ENCODE assay signal across 8 cellular contexts in genomic region chr11:59614277-59615131, GRCh38. TPM values are rescaled to one million over a fixed set of nuclear protein-coding genes. Genes with fewer than 3 reads are reported as not detected.
DNase-seq lines count a peak whose midpoint lies in the region; ATAC-seq and TF ChIP-seq lines count a peak whose summit lies in the region.

No MANE protein-coding gene starts in this region.

- TF ChIP-seq CTCF in liver (IDR thresholded peaks at IDR 0.05; ENCODE audit: low read depth, low read length, missing input control) (no peak), transverse colon (IDR thresholded peaks at IDR 0.05) (no peak)

- no peaks in the 10 kb centered on the region for H3K9me3 Mint-ChIP-seq in activated naive CD4-positive, alpha-beta T cell treated with anti-CD3 and anti-CD28 coated beads, Interleukin-2, amount 50 U/mL, for 24 hours
- no peaks in the 10 kb centered on the region for H3K9me3 Mint-ChIP-seq in activated naive CD8-positive, alpha-beta T cell treated with anti-CD3 and anti-CD28 coated beads, Interleukin-2, amount 10 ng/mL, durations not matched to agents 7 days and 5 days

- no peak for DNase-seq in activated naive CD4-positive, alpha-beta T cell (lab: John Stamatoyannopoulos, UW)
- DNase-seq in activated naive CD8-positive, alpha-beta T cell treated with anti-CD3 and anti-CD28 coated beads, Interleukin-2, amount 10 ng/mL, durations not matched to agents 7 days and 5 days: no peak
- no peak for DNase-seq in transverse colon
- DNase-seq in iPS-NIHi11 (ENCODE audit: low spot score): no peak
- DNase-seq in activated CD4-positive, CD25-positive, alpha-beta regulatory T cell treated with anti-CD3 and anti-CD28 coated beads, Interleukin-2, amount 50 U/mL, for 72 hours: no peak
- DNase-seq in KG1 (lab: John Stamatoyannopoulos, UW): no peak

- no peak for ATAC-seq in activated naive CD8-positive, alpha-beta T cell treated with anti-CD3 and anti-CD28 coated beads, Interleukin-2, amount 10 ng/mL, durations not matched to agents 7 days and 5 days (ENCODE audit: low read depth)

- peak overlapping the region; percentile 92 to 95 for H3K27ac ChIP-seq in liver (ENCODE audit: low read depth in 1 of 2, low read length in 2 of 2)
- H3K27ac ChIP-seq in transverse colon: peak overlapping the region; percentile 95 to 99 (median 98)

- TF ChIP-seq RAD21 in liver (IDR thresholded peaks at IDR 0.05): no peak

- peak overlapping the region; percentile 100 for H3K4me3 Mint-ChIP-seq in activated naive CD4-positive, alpha-beta T cell treated with anti-CD3 and anti-CD28 coated beads, Interleukin-2, amount 50 U/mL, for 24 hours
- H3K4me3 Mint-ChIP-seq in activated naive CD8-positive, alpha-beta T cell treated with anti-CD3 and anti-CD28 coated beads, Interleukin-2, amount 10 ng/mL, durations not matched to agents 7 days and 5 days: peak overlapping the region; percentile 96

- H3K4me1 ChIP-seq in liver (ENCODE audit: control insufficient read depth in 4 of 4, insufficient read depth in 4 of 4, low read length in 3 of 4): peaks cover 6 to 55% (median 26%) of the 10 kb centered on the region in 4 donors
- peaks cover 33 to 46% (median 39%) of the 10 kb centered on the region in 4 donors for H3K4me1 ChIP-seq in transverse colon

- intact Hi-C loops in transverse colon (cut with DNase I; ENCODE audit: low total_unique reads): loop anchor here (2.0 to 5.0 kb wide), 2 partner anchors 53 to 64 kb away; partner anchors contain the start of gene PATL1

- no peak for TF ChIP-seq POLR2A in transverse colon (IDR thresholded peaks at IDR 0.05)

- no peaks in the 10 kb centered on the region for H3K9me3 ChIP-seq in liver (ENCODE audit: control insufficient read depth in 4 of 4, low read length in 3 of 4)
- no peaks in the 10 kb centered on the region for H3K9me3 ChIP-seq in transverse colon

- H3K9ac ChIP-seq in liver (ENCODE audit: low read depth in 1 of 2, low read length in 2 of 2): peak overlapping the region; percentile 86 to 99

- H3K4me1 Mint-ChIP-seq in activated naive CD4-positive, alpha-beta T cell treated with anti-CD3 and anti-CD28 coated beads, Interleukin-2, amount 50 U/mL, for 24 hours: peaks cover 55% of the 10 kb centered on the region
- H3K4me1 Mint-ChIP-seq in activated naive CD8-positive, alpha-beta T cell treated with anti-CD3 and anti-CD28 coated beads, Interleukin-2, amount 10 ng/mL, durations not matched to agents 7 days and 5 days: peaks cover 33% of the 10 kb centered on the region

- H3K27ac Mint-ChIP-seq in activated naive CD4-positive, alpha-beta T cell treated with anti-CD3 and anti-CD28 coated beads, Interleukin-2, amount 50 U/mL, for 24 hours: peak overlapping the region; percentile 96
- peak overlapping the region; percentile 97 for H3K27ac Mint-ChIP-seq in activated naive CD8-positive, alpha-beta T cell treated with anti-CD3 and anti-CD28 coated beads, Interleukin-2, amount 10 ng/mL, durations not matched to agents 7 days and 5 days

- H3K27me3 ChIP-seq in liver (ENCODE audit: control insufficient read depth in 4 of 4, insufficient read depth in 4 of 4, low read length in 3 of 4) (no peaks in the 10 kb centered on the region), transverse colon (no peaks in the 10 kb centered on the region)

- WGBS in liver: 8% methylated on average over 14 of the region's 14 CpGs
- 7 to 23% methylated on average over 6 to 14 of the region's 14 CpGs for WGBS in transverse colon (ENCODE audit: low coverage in 1 of 2), 2 donors

- peaks cover 10% of the 10 kb centered on the region for H3K36me3 Mint-ChIP-seq in activated naive CD4-positive, alpha-beta T cell treated with anti-CD3 and anti-CD28 coated beads, Interleukin-2, amount 50 U/mL, for 24 hours
- peaks cover 13% of the 10 kb centered on the region for H3K36me3 Mint-ChIP-seq in activated naive CD8-positive, alpha-beta T cell treated with anti-CD3 and anti-CD28 coated beads, Interleukin-2, amount 10 ng/mL, durations not matched to agents 7 days and 5 days

- H3K4me3 ChIP-seq in liver (ENCODE audit: low read depth in 1 of 3, low read length in 3 of 3) (peak overlapping the region; percentile 88 to 97 (median 94)), transverse colon (peak overlapping the region; percentile 78 to 93 (median 87))

- POLR2A ChIA-PET in activated naive CD8-positive, alpha-beta T cell treated with anti-CD3 and anti-CD28 coated beads, Interleukin-2, amount 10 ng/mL, durations not matched to agents 7 days and 5 days (lab: Charles Lee): interaction anchor here (0.6 to 3.4 kb wide), 11 partner anchors 10 to 195 kb away, joined by 3 to 37 read pairs (median 7); partner anchors contain the start of genes MRPL16 and PATL1

- in situ Hi-C loops in transverse colon (cut with MboI; ENCODE audit: low pct_ligation_motif_present in 1 of 4, low pct_unique_long_range_greater_than_20kb in 1 of 4, low sequenced_read_pairs in 3 of 4): loop anchor here in 1 of 4 donors (5.0 kb wide), 1 partner anchor 53 kb away; the partner anchor contains the start of gene PATL1

- H3K36me3 ChIP-seq in liver (ENCODE audit: control insufficient read depth in 4 of 4, insufficient read depth in 3 of 4, low read depth in 1 of 4, low read length in 3 of 4) (peaks cover 0 to 10% (median 6%) of the 10 kb centered on the region in 4 donors), transverse colon (peaks cover 0 to 9% (median 4%) of the 10 kb centered on the region in 4 donors)

- no peak for TF ChIP-seq EP300 in transverse colon (IDR thresholded peaks at IDR 0.05; ENCODE audit: low read depth)

- no peaks in the 10 kb centered on the region for H3K27me3 Mint-ChIP-seq in activated naive CD4-positive, alpha-beta T cell treated with anti-CD3 and anti-CD28 coated beads, Interleukin-2, amount 50 U/mL, for 24 hours
- no peaks in the 10 kb centered on the region for H3K27me3 Mint-ChIP-seq in activated naive CD8-positive, alpha-beta T cell treated with anti-CD3 and anti-CD28 coated beads, Interleukin-2, amount 10 ng/mL, durations not matched to agents 7 days and 5 days

TF ChIP-seq in liver, 16 proteins besides CTCF, POLR2A, EP300 and RAD21:
- TF ChIP-seq REST (IDR thresholded peaks at IDR 0.05): peak; percentile 24
- TF ChIP-seq, protein P1, sequence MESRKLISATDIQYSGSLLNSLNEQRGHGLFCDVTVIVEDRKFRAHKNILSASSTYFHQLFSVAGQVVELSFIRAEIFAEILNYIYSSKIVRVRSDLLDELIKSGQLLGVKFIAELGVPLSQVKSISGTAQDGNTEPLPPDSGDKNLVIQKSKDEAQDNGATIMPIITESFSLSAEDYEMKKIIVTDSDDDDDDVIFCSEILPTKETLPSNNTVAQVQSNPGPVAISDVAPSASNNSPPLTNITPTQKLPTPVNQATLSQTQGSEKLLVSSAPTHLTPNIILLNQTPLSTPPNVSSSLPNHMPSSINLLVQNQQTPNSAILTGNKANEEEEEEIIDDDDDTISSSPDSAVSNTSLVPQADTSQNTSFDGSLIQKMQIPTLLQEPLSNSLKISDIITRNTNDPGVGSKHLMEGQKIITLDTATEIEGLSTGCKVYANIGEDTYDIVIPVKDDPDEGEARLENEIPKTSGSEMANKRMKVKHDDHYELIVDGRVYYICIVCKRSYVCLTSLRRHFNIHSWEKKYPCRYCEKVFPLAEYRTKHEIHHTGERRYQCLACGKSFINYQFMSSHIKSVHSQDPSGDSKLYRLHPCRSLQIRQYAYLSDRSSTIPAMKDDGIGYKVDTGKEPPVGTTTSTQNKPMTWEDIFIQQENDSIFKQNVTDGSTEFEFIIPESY (IDR thresholded peaks at IDR 0.05): no peak

RNA-seq across cellular contexts. Expression of gene OSBP, which starts 1.1 kb away (rescaled TPM):
- total RNA-seq in activated naive CD8-positive, alpha-beta T cell treated with anti-CD3 and anti-CD28 coated beads, Interleukin-2, amount 10 ng/mL, durations not matched to agents 7 days and 5 days: 10 to 100 TPM; 41.6 to 41.8 TPM
- 10 to 100 TPM; 25.3 to 92.5 TPM for total RNA-seq in liver
- polyA plus RNA-seq in liver: 10 to 100 TPM; 16.5 to 47.8 TPM
- total RNA-seq in transverse colon: 10 to 100 TPM; 27.7 to 59.1 (median 47.2) TPM

RNA-seq across cellular contexts. Expression of gene PATL1, which starts 54.3 kb away (rescaled TPM):
- 10 to 100 TPM; 52.9 to 54.1 TPM for total RNA-seq in activated naive CD8-positive, alpha-beta T cell treated with anti-CD3 and anti-CD28 coated beads, Interleukin-2, amount 10 ng/mL, durations not matched to agents 7 days and 5 days
- total RNA-seq in liver: 10 to 100 TPM in 1 of 2 donors, 1 to 10 TPM in 1; 4.9 to 14.4 TPM
- 10 to 100 TPM; 10.4 to 14.7 TPM for polyA plus RNA-seq in liver
- total RNA-seq in transverse colon: 10 to 100 TPM; 13.5 to 93.9 (median 20.9) TPM
